In genomic region chr21:41952568-41953248, GRCh38 we compare ENCODE assay signal across 8 cellular contexts. TPM values are rescaled to one million over a fixed set of nuclear protein-coding genes. Genes with fewer than 3 reads are reported as not detected.
DNase-seq lines count a peak whose midpoint lies in the region; ATAC-seq, FAIRE-seq and TF ChIP-seq lines count a peak whose summit lies in the region.

No MANE protein-coding gene starts in this region.

- CTCF ChIA-PET in activated CD8-positive, alpha-beta T cell treated with anti-CD3 and anti-CD28 coated beads for 36 hours (lab: Charles Lee) = interaction anchor here (0.6 to 0.7 kb wide), 2 partner anchors 52 to 190 kb away, joined by 3 to 4 read pairs; no protein-coding TSS in a partner anchor

- no peaks in the 10 kb centered on the region for H3K36me3 Mint-ChIP-seq in T-helper 1 cell treated with Interleukin-12 subunit alpha and Interleukin-12 subunit beta and Interleukin-4 antibody, amounts not matched to agents 30 μg/mL and 1 μg/mL, for 36 hours (ENCODE audit: low read depth)
- no peaks in the 10 kb centered on the region for H3K36me3 Mint-ChIP-seq in activated CD8-positive, alpha-beta T cell treated with anti-CD3 and anti-CD28 coated beads for 36 hours (ENCODE audit: low read depth)
- peaks cover 6% of the 10 kb centered on the region for H3K36me3 Mint-ChIP-seq in stimulated activated memory B cell treated with anti-CD40 and anti-IgM and Interleukin-4, amounts not matched to agents 10 μg/mL and 1 μg/mL and 100 μg/mL, for 72 hours

- TF ChIP-seq CTCF in activated CD8-positive, alpha-beta T cell treated with anti-CD3 and anti-CD28 coated beads for 36 hours (IDR thresholded peaks at IDR 0.05) = no peak
- no peak for TF ChIP-seq CTCF in D721Med (IDR thresholded peaks at IDR 0.05; ENCODE audit: insufficient read depth, missing control alignments)

- H3K27me3 Mint-ChIP-seq in T-helper 1 cell treated with Interleukin-12 subunit alpha and Interleukin-12 subunit beta and Interleukin-4 antibody, amounts not matched to agents 30 μg/mL and 1 μg/mL, for 36 hours (ENCODE audit: low read depth) = peaks cover 26% of the 10 kb centered on the region
- peaks cover 18% of the 10 kb centered on the region for H3K27me3 Mint-ChIP-seq in activated CD8-positive, alpha-beta T cell treated with anti-CD3 and anti-CD28 coated beads for 36 hours
- peaks cover 36% of the 10 kb centered on the region for H3K27me3 Mint-ChIP-seq in stimulated activated memory B cell treated with anti-CD40 and anti-IgM and Interleukin-4, amounts not matched to agents 10 μg/mL and 1 μg/mL and 100 μg/mL, for 72 hours

- FAIRE-seq in D721Med (lab: Jason Lieb, UNC) = no peak

- H3K36me3 ChIP-seq in iPS-18a (ENCODE audit: control insufficient read depth, low read depth, low read length) = no peaks in the 10 kb centered on the region

- peaks cover 21% of the 10 kb centered on the region for H3K4me1 ChIP-seq in iPS-18a (ENCODE audit: control insufficient read depth, low read depth, low read length)

- H3K27ac ChIP-seq in iPS-18a (ENCODE audit: low read length) = no peak overlapping the region

- DNase-seq in T-helper 1 cell = no peak
- DNase-seq in activated CD8-positive, alpha-beta T cell treated with anti-CD3 and anti-CD28 coated beads for 36 hours = no peak
- DNase-seq in D721Med (ENCODE audit: insufficient read length, low spot score) = no peak

- no peaks in the 10 kb centered on the region for H3K9me3 Mint-ChIP-seq in T-helper 1 cell treated with Interleukin-12 subunit alpha and Interleukin-12 subunit beta and Interleukin-4 antibody, amounts not matched to agents 30 μg/mL and 1 μg/mL, for 36 hours
- H3K9me3 Mint-ChIP-seq in activated CD8-positive, alpha-beta T cell treated with anti-CD3 and anti-CD28 coated beads for 36 hours = no peaks in the 10 kb centered on the region
- H3K9me3 Mint-ChIP-seq in stimulated activated memory B cell treated with anti-CD40 and anti-IgM and Interleukin-4, amounts not matched to agents 10 μg/mL and 1 μg/mL and 100 μg/mL, for 72 hours = peaks cover 11% of the 10 kb centered on the region

- H3K4me3 ChIP-seq in iPS-18a (ENCODE audit: low read length) = peak overlapping the region; percentile 57

- POLR2A ChIA-PET in activated CD8-positive, alpha-beta T cell treated with anti-CD3 and anti-CD28 coated beads for 36 hours (lab: Charles Lee) = interaction anchor here (0.6 to 1.0 kb wide), 3 partner anchors 54 to 397 kb away, joined by 3 read pairs; no protein-coding TSS in a partner anchor

- no peak overlapping the region for H3K27ac Mint-ChIP-seq in T-helper 1 cell treated with Interleukin-12 subunit alpha and Interleukin-12 subunit beta and Interleukin-4 antibody, amounts not matched to agents 30 μg/mL and 1 μg/mL, for 36 hours
- H3K27ac Mint-ChIP-seq in activated CD8-positive, alpha-beta T cell treated with anti-CD3 and anti-CD28 coated beads for 36 hours = no peak overlapping the region
- no peak overlapping the region for H3K27ac Mint-ChIP-seq in stimulated activated memory B cell treated with anti-CD40 and anti-IgM and Interleukin-4, amounts not matched to agents 10 μg/mL and 1 μg/mL and 100 μg/mL, for 72 hours

- H3K27me3 ChIP-seq in iPS-18a (ENCODE audit: control insufficient read depth, insufficient read depth, low read length) = peaks cover 21% of the 10 kb centered on the region

- H3K9ac ChIP-seq in iPS-18a (ENCODE audit: low read length) = no peak overlapping the region

- H3K4me3 Mint-ChIP-seq in T-helper 1 cell treated with Interleukin-12 subunit alpha and Interleukin-12 subunit beta and Interleukin-4 antibody, amounts not matched to agents 30 μg/mL and 1 μg/mL, for 36 hours = peak overlapping the region; percentile 21
- peak overlapping the region; percentile 50 for H3K4me3 Mint-ChIP-seq in activated CD8-positive, alpha-beta T cell treated with anti-CD3 and anti-CD28 coated beads for 36 hours
- peak overlapping the region; percentile 51 for H3K4me3 Mint-ChIP-seq in stimulated activated memory B cell treated with anti-CD40 and anti-IgM and Interleukin-4, amounts not matched to agents 10 μg/mL and 1 μg/mL and 100 μg/mL, for 72 hours

- no peaks in the 10 kb centered on the region for H3K9me3 ChIP-seq in iPS-18a (ENCODE audit: control insufficient read depth, low read depth, low read length)

- peaks cover 3% of the 10 kb centered on the region for H3K4me1 Mint-ChIP-seq in T-helper 1 cell treated with Interleukin-12 subunit alpha and Interleukin-12 subunit beta and Interleukin-4 antibody, amounts not matched to agents 30 μg/mL and 1 μg/mL, for 36 hours (ENCODE audit: low read depth)
- peaks cover 11% of the 10 kb centered on the region for H3K4me1 Mint-ChIP-seq in activated CD8-positive, alpha-beta T cell treated with anti-CD3 and anti-CD28 coated beads for 36 hours (ENCODE audit: low read depth)
- H3K4me1 Mint-ChIP-seq in stimulated activated memory B cell treated with anti-CD40 and anti-IgM and Interleukin-4, amounts not matched to agents 10 μg/mL and 1 μg/mL and 100 μg/mL, for 72 hours = peaks cover 27% of the 10 kb centered on the region

- intact Hi-C loops in activated CD8-positive, alpha-beta T cell treated with anti-CD3 and anti-CD28 coated beads for 36 hours (cut with micrococcal nuclease) = no loop called here

- ATAC-seq in activated CD8-positive, alpha-beta T cell treated with anti-CD3 and anti-CD28 coated beads for 36 hours = no peak
- no peak for ATAC-seq in stimulated activated memory B cell treated with anti-CD40 and anti-IgM and Interleukin-4, amounts not matched to agents 10 μg/mL and 1 μg/mL and 100 μg/mL, for 72 hours
- ATAC-seq in GM19395 (IDR thresholded peaks at IDR 0.05; ENCODE audit: unreplicated experiment) (no peak), GM18868 (IDR thresholded peaks at IDR 0.05; ENCODE audit: unreplicated experiment) (no peak)

RNA-seq across cellular contexts. Expression of gene C2CD2, which starts 1.1 kb away (rescaled TPM):
- 1 to 10 TPM; 6.2 to 7.1 TPM for total RNA-seq in activated CD8-positive, alpha-beta T cell treated with anti-CD3 and anti-CD28 coated beads for 36 hours

RNA-seq across cellular contexts. Expression of gene ZBTB21, which starts 57.5 kb away (rescaled TPM):
- total RNA-seq in activated CD8-positive, alpha-beta T cell treated with anti-CD3 and anti-CD28 coated beads for 36 hours = 10 to 100 TPM; 29.6 to 29.7 TPM
